Comparison of ENCODE assay signal across 2 cellular contexts in genomic region chr3:146832815-146833458, GRCh38.
TF ChIP-seq lines count a peak whose summit lies in the region.

No MANE protein-coding gene starts in this region.

TF ChIP-seq in GM23338, 12 proteins besides CTCF, POLR2A, EP300 and RAD21 (continued from another document):
- TF ChIP-seq ZNF462 (CRISPR knock-in tag; IDR thresholded peaks at IDR 0.05) (no peak), NANOG (IDR thresholded peaks at IDR 0.05; ENCODE audit: borderline replicate concordance) (no peak), STAT1 (IDR thresholded peaks at IDR 0.05; ENCODE audit: unreplicated experiment) (no peak), ZNF331 (CRISPR knock-in tag; IDR thresholded peaks at IDR 0.05; ENCODE audit: low read depth) (no peak), JUNB (IDR thresholded peaks at IDR 0.05; ENCODE audit: unreplicated experiment) (no peak), ZNF114 (CRISPR knock-in tag; IDR thresholded peaks at IDR 0.05) (no peak), CREB1 (CRISPR knock-in tag; IDR thresholded peaks at IDR 0.05; ENCODE audit: low read depth) (no peak), REST (IDR thresholded peaks at IDR 0.05; ENCODE audit: unreplicated experiment) (no peak), ETS1 (IDR thresholded peaks at IDR 0.05) (no peak)

TF ChIP-seq in WTC11, 78 proteins besides CTCF, POLR2A, EP300 and RAD21 (continued from another document):
- TF ChIP-seq ZNF425 (CRISPR knock-in tag; conservative IDR thresholded peaks at IDR 0.05) (no peak), NR2C2 (CRISPR knock-in tag; IDR thresholded peaks at IDR 0.05) (no peak), SMAD3 (CRISPR knock-in tag; IDR thresholded peaks at IDR 0.05; ENCODE audit: borderline replicate concordance) (no peak), ZNF512 (CRISPR knock-in tag; IDR thresholded peaks at IDR 0.05; ENCODE audit: borderline replicate concordance) (no peak), ZNF317 (CRISPR knock-in tag; IDR thresholded peaks at IDR 0.05; ENCODE audit: borderline replicate concordance, low read depth) (no peak), IRF2 (CRISPR knock-in tag; IDR thresholded peaks at IDR 0.05; ENCODE audit: borderline replicate concordance, low read depth) (no peak), ATF2 (CRISPR knock-in tag; IDR thresholded peaks at IDR 0.05; ENCODE audit: borderline replicate concordance, low read depth) (no peak)
